ENCODE assay signal across 8 cellular contexts in genomic region chr5:119452060-119452372, GRCh38. TPM values are rescaled to one million over a fixed set of nuclear protein-coding genes. Genes with fewer than 3 reads are reported as not detected.
A peak's percentile ranks its signal among the peaks of the same experiment; 100 is the strongest.
DNase-seq lines count a peak whose midpoint lies in the region; ATAC-seq and TF ChIP-seq lines count a peak whose summit lies in the region.

No MANE protein-coding gene starts in this region.

- H3K4me3 ChIP-seq in brain microvascular endothelial cell (ENCODE audit: low read depth, low read length) (peak overlapping the region; percentile 97), mucosa of descending colon (peak overlapping the region; percentile 58)

- peaks cover 13% of the 10 kb centered on the region for H3K9me3 Mint-ChIP-seq in HFFc6

- H3K27ac Mint-ChIP-seq in HFFc6, result peak overlapping the region; percentile 80; the same call in 1 of the 2 replicates

- H3K27ac ChIP-seq in 22Rv1 (peak overlapping the region; percentile 79), brain microvascular endothelial cell (no peak overlapping the region)

- H3K4me1 ChIP-seq in mucosa of descending colon (ENCODE audit: low read depth), result peaks cover 10% of the 10 kb centered on the region

- 0 out of 2 replicates have a peak, but pooled peaks cover 4% of the 10 kb centered on the region for H3K27me3 Mint-ChIP-seq in HFFc6 (ENCODE audit: insufficient read depth)

- no peak for DNase-seq in HFFc6
- no peak for DNase-seq in brain microvascular endothelial cell
- no peak for DNase-seq in mucosa of descending colon
- no peak for DNase-seq in middle frontal gyrus (ENCODE audit: extremely low spot score, low spot score)
- no peak for DNase-seq in HK-2 (ENCODE audit: unreplicated experiment)

- no peaks in the 10 kb centered on the region for H3K36me3 ChIP-seq in brain microvascular endothelial cell (replicated peaks)
- no peaks in the 10 kb centered on the region for H3K36me3 ChIP-seq in mucosa of descending colon (ENCODE audit: low read depth)

- ATAC-seq in mucosa of descending colon (no peak), HG03135 (IDR thresholded peaks at IDR 0.05; ENCODE audit: unreplicated experiment) (no peak), HG03108 (IDR thresholded peaks at IDR 0.05; ENCODE audit: unreplicated experiment) (no peak)

- intact Hi-C loops in mucosa of descending colon (cut with DNase I, micrococcal nuclease), result no loop called here

- TF ChIP-seq CTCF in 22Rv1 (IDR thresholded peaks at IDR 0.05) (no peak), HFFc6 (IDR thresholded peaks at IDR 0.05) (no peak), brain microvascular endothelial cell (IDR thresholded peaks at IDR 0.05; ENCODE audit: low read depth, low read length, missing control alignments) (no peak), mucosa of descending colon (IDR thresholded peaks at IDR 0.05) (no peak)

- no peaks in the 10 kb centered on the region for H3K9me3 ChIP-seq in mucosa of descending colon

- H3K4me3 Mint-ChIP-seq in HFFc6, result peak overlapping the region; percentile 96

- in situ Hi-C loops in brain microvascular endothelial cell (cut with HindIII; ENCODE audit: low pct_ligation_motif_present, low sequenced_read_pairs), result no loop called here

- H3K36me3 Mint-ChIP-seq in HFFc6 (ENCODE audit: low read depth), result peaks cover 15% of the 10 kb centered on the region; the same call in 1 of the 2 replicates

- peaks cover 11% of the 10 kb centered on the region for H3K4me1 Mint-ChIP-seq in HFFc6 (ENCODE audit: low read depth)

- no peaks in the 10 kb centered on the region for H3K27me3 ChIP-seq in brain microvascular endothelial cell (replicated peaks)

RNA-seq across cellular contexts. Expression of gene HSD17B4, which starts 0.3 kb away (rescaled TPM):
- 100 to 1,000 TPM in 4 of 6 experiments, 10 to 100 TPM in 2; 93.7 to 139 (median 107) TPM for total RNA-seq in HFFc6 (2021; fragmentation: NEBNext Ultra II Directional; extraction: Animal tissue kit (Norgen Biotek cat#: 25700))
- total RNA-seq in mucosa of descending colon, result 100 to 1,000 TPM; 178 to 243 (median 235) TPM
